ENCODE assay signal across 23 cellular contexts in genomic region chr14:102583726-102584125, GRCh38. TPM values are rescaled to one million over a fixed set of nuclear protein-coding genes. Genes with fewer than 3 reads are reported as not detected.
DNase-seq lines count a peak whose midpoint lies in the region; ATAC-seq and TF ChIP-seq lines count a peak whose summit lies in the region.
"Had no signal": no experiment of that assay in that cellular context is flagged by ENCODE, and none has a peak within 500 bp of the region (broad histone marks: within the 10 kb centered on the region; RNA-seq: fewer than 3 reads in every experiment).

No MANE protein-coding gene starts in this region.

- H3K4me2 ChIP-seq in BLaER1, result peak overlapping the region; percentile 85; the same call in 1 of the 2 replicates

- H3K36me3 ChIP-seq in BLaER1, result no peaks in the 10 kb centered on the region
- H3K36me3 ChIP-seq: MG63, Peyer's patch, SJCRH30 had no signal

- no peak overlapping the region for H3K4me3 Mint-ChIP-seq in nephron progenitor cell
- H3K4me3 Mint-ChIP-seq: CD8-positive, alpha-beta memory T cell had no signal

- POLR2A ChIA-PET in GM10248 (lab: Yijun Ruan, JAX), result no interaction called here

- H3K27ac ChIP-seq in BLaER1 (no peak overlapping the region), foreskin keratinocyte (no peak overlapping the region)
- H3K27ac ChIP-seq: C4-2B, Peyer's patch, SJCRH30 had no signal

- no peaks in the 10 kb centered on the region for H3K9me3 ChIP-seq in BLaER1
- H3K9me3 ChIP-seq: MG63, Peyer's patch, SJCRH30 had no signal

- TF ChIP-seq CTCF in foreskin keratinocyte (conservative IDR thresholded peaks at IDR 0.05) (no peak), nephron progenitor cell (IDR thresholded peaks at IDR 0.05) (no peak), GM10248 (IDR thresholded peaks at IDR 0.05; ENCODE audit: control extremely low read depth, extremely low read depth, low read depth, missing control alignments) (no peak)

- no peak overlapping the region for H3K4me3 ChIP-seq in BLaER1
- H3K4me3 ChIP-seq: MG63, Peyer's patch, SJCRH30 had no signal

- H3K9me3 Mint-ChIP-seq in nephron progenitor cell, result no peaks in the 10 kb centered on the region
- H3K9me3 Mint-ChIP-seq: CD8-positive, alpha-beta memory T cell had no signal

- ATAC-seq in foreskin keratinocyte, result peak; percentile 16

- H3K36me3 Mint-ChIP-seq in nephron progenitor cell (ENCODE audit: low read depth), result no peaks in the 10 kb centered on the region
- H3K36me3 Mint-ChIP-seq: CD8-positive, alpha-beta memory T cell had no signal

- CTCF ChIA-PET in GM10248 (lab: Yijun Ruan, JAX), result no interaction called here

- H3K4me1 ChIP-seq in BLaER1 (peaks cover 71% of the 10 kb centered on the region), foreskin keratinocyte (peaks cover 16% of the 10 kb centered on the region)
- H3K4me1 ChIP-seq: Peyer's patch had no signal

- no peaks in the 10 kb centered on the region for H4K20me1 ChIP-seq in BLaER1

- H3K9ac ChIP-seq in BLaER1, result no peak overlapping the region

- H3K27me3 Mint-ChIP-seq in nephron progenitor cell (ENCODE audit: low read depth, poor library complexity), result peaks cover under 1% of the 10 kb centered on the region

- peak overlapping the region; percentile 79 for H3K27ac Mint-ChIP-seq in nephron progenitor cell
- H3K27ac Mint-ChIP-seq: CD8-positive, alpha-beta memory T cell had no signal

- H3K4me1 Mint-ChIP-seq in nephron progenitor cell, result peaks cover 51% of the 10 kb centered on the region
- H3K4me1 Mint-ChIP-seq: CD8-positive, alpha-beta memory T cell had no signal

- DNase-seq in ELR (ENCODE audit: low read depth) (peak; percentile 16), foreskin keratinocyte (no peak), nephron progenitor cell (no peak), GM10248 (ENCODE audit: extremely low spot score) (no peak), NCI-H1930 (lab: John Stamatoyannopoulos, UW) (no peak), NCI-H1105 treated with DMSO at 0.1 percent for 48 hours (lab: John Stamatoyannopoulos, UW) (no peak)
- DNase-seq in activated CD4-positive, alpha-beta T cell treated with anti-CD3 and anti-CD28 coated beads, Interleukin-2, amount 50 U/mL, for 4 hours, result no peak
- DNase-seq: 8988T; CD8-positive, alpha-beta memory T cell; DMS53; Kasumi-1; MG63; NCI-H1436; NCI-H187 treated with DMSO at 0.1 percent for 48 hours; NCI-H2227 treated with DMSO at 0.1 percent for 48 hours; NCI-H524; NCI-H774; NK-92 treated with Interleukin-12 subunit alpha and Interleukin-12 subunit beta, amount 100 ng/mL, for 24 hours; Peyer's patch; T-helper 1 cell had no signal

- no peaks in the 10 kb centered on the region for H3K27me3 ChIP-seq in BLaER1
- H3K27me3 ChIP-seq in foreskin keratinocyte, result no peaks in the 10 kb centered on the region
- H3K27me3 ChIP-seq: MG63, Peyer's patch, SJCRH30 had no signal

RNA-seq across cellular contexts. Expression of gene RCOR1, which starts 8.7 kb away (rescaled TPM):
- 27.7 and 31.7 TPM in 2 replicates for total RNA-seq in foreskin keratinocyte
- polyA plus RNA-seq in foreskin keratinocyte, result 9.0 and 9.4 TPM in 2 replicates
